Comparison of ENCODE assay signal across 19 cellular contexts in genomic region chr5:179196420-179197079, GRCh38.
"Had no signal": no experiment of that assay in that cellular context is flagged by ENCODE, and none has a peak within 500 bp of the region (broad histone marks: within the 10 kb centered on the region; RNA-seq: fewer than 3 reads in every experiment).

No MANE protein-coding gene starts in this region.

- H3K27me3 ChIP-seq: tibial nerve had no signal

- H3K27me3 Mint-ChIP-seq: activated naive CD8-positive, alpha-beta T cell had no signal

- DNase-seq: activated CD8-positive, alpha-beta memory T cell treated with anti-CD3 and anti-CD28 coated beads, Interleukin-2, amount 50 U/mL, for 48 hours; activated naive CD4-positive, alpha-beta T cell; activated T-cell treated with anti-CD3 and anti-CD28 coated beads, Interleukin-2, amount 50 U/mL, for 4 hours; central memory CD4-positive, alpha-beta T cell; kidney; midbrain; occipital lobe; stimulated activated CD4-positive, alpha-beta T cell treated with anti-CD3 and anti-CD28 coated beads, Interleukin-12 subunit alpha, Interleukin-12 subunit beta, amount 100 ng/mL, for 4 hours; stimulated activated CD4-positive, alpha-beta T cell treated with anti-CD3 and anti-CD28 coated beads, Interleukin-4, amount 100 ng/mL, for 4 hours; stimulated activated naive CD8-positive, alpha-beta T cell treated with anti-CD3 and anti-CD28 coated beads, Interleukin-15, Interleukin-2, amounts not matched to agents 100 U/mL and 50 U/mL, for 24 hours; substantia nigra; T-helper 1 cell had no signal

- H3K27ac Mint-ChIP-seq: activated naive CD8-positive, alpha-beta T cell; activated T-helper 2 cell treated with anti-CD3 and anti-CD28 coated beads, Interferon-gamma antibody, Interleukin-2, Interleukin-4, amounts not matched to agents 10 μg/mL and 5 μg/mL and 100 μg/mL, durations not matched to agents 14 hours and 24 hours and 36 hours had no signal

- H3K9me3 ChIP-seq: tibial nerve had no signal

- H3K36me3 Mint-ChIP-seq: activated naive CD8-positive, alpha-beta T cell had no signal

- H3K4me3 ChIP-seq: dorsolateral prefrontal cortex, tibial nerve had no signal

- H3K36me3 ChIP-seq: tibial nerve had no signal

- ATAC-seq: activated T-cell treated with anti-CD3 and anti-CD28 coated beads, Interleukin-2, amount 50 U/mL, for 4 hours; left lobe of liver; stimulated activated naive CD8-positive, alpha-beta T cell treated with anti-CD3 and anti-CD28 coated beads, Interleukin-15, Interleukin-2, amounts not matched to agents 100 U/mL and 50 U/mL, for 24 hours had no signal

- H3K4me3 Mint-ChIP-seq: activated naive CD8-positive, alpha-beta T cell; activated T-cell treated with anti-CD3 and anti-CD28 coated beads, Interleukin-2, amount 50 U/mL, for 4 hours; nephron progenitor cell had no signal

- H3K9me3 Mint-ChIP-seq: activated T-cell treated with anti-CD3 and anti-CD28 coated beads, Interleukin-2, amount 50 U/mL, for 4 hours; activated T-helper 2 cell treated with anti-CD3 and anti-CD28 coated beads, Interferon-gamma antibody, Interleukin-2, Interleukin-4, amounts not matched to agents 10 μg/mL and 5 μg/mL and 100 μg/mL, durations not matched to agents 14 hours and 24 hours and 36 hours; nephron progenitor cell had no signal

- H3K27ac ChIP-seq: epithelial cell of prostate, tibial nerve had no signal
